In genomic region chr17:48483471-48484131, GRCh38 we compare ENCODE assay signal across 8 cellular contexts. TPM values are rescaled to one million over a fixed set of nuclear protein-coding genes. Genes with fewer than 3 reads are reported as not detected.
DNase-seq lines count a peak whose midpoint lies in the region; ATAC-seq and TF ChIP-seq lines count a peak whose summit lies in the region.

No MANE protein-coding gene starts in this region.

- DNase-seq in ELR (ENCODE audit: low read depth) (peak; percentile 100), KBM-7 (peak; percentile 98), hepatocyte (ENCODE audit: low spot score) (peak; percentile 41), SIG-M5 (lab: John Stamatoyannopoulos, UW) (no peak), caudate nucleus (lab: John Stamatoyannopoulos, UW) (no peak), left colon (no peak)
- peak; percentile 83 for DNase-seq in activated CD4-positive, alpha-beta T cell treated with anti-CD3 and anti-CD28 coated beads, Interleukin-2, amount 10 ng/mL, durations not matched to agents 24 days and 14 days

- intact Hi-C loops in activated CD4-positive, alpha-beta T cell treated with anti-CD3 and anti-CD28 coated beads, Interleukin-2, amount 10 ng/mL, durations not matched to agents 24 days and 14 days (cut with micrococcal nuclease) = loop anchor here (2.0 to 5.0 kb wide), 6 partner anchors 27 to 131 kb away; no protein-coding TSS in a partner anchor
- intact Hi-C loops in left colon (cut with DNase I, micrococcal nuclease) = no loop called here

- no peak overlapping the region for H3K4me3 ChIP-seq in hepatocyte

- no peaks in the 10 kb centered on the region for H3K4me1 ChIP-seq in hepatocyte (ENCODE audit: insufficient read depth)

- H3K9me3 Mint-ChIP-seq in activated CD4-positive, alpha-beta T cell treated with anti-CD3 and anti-CD28 coated beads, Interleukin-2, amount 10 ng/mL, durations not matched to agents 24 days and 14 days = no peaks in the 10 kb centered on the region

- H4K20me1 ChIP-seq in hepatocyte (ENCODE audit: insufficient read depth, poor library complexity, severe bottlenecking) = no peaks in the 10 kb centered on the region

- peak overlapping the region; percentile 51 for H3K27ac ChIP-seq in hepatocyte
- no peak overlapping the region for H3K27ac ChIP-seq in caudate nucleus (ENCODE audit: low read depth, low read length)

- H3K4me3 Mint-ChIP-seq in activated CD4-positive, alpha-beta T cell treated with anti-CD3 and anti-CD28 coated beads, Interleukin-2, amount 10 ng/mL, durations not matched to agents 24 days and 14 days = peak overlapping the region; percentile 51

- 62% methylated on average over 6 of the region's 6 CpGs for WGBS in hepatocyte (ENCODE audit: low lambda C conversion rate, missing lambda C conversion rate)

- H3K9me3 ChIP-seq in hepatocyte (ENCODE audit: low read depth) = no peaks in the 10 kb centered on the region

- in situ Hi-C loops in KBM-7 (cut with MboI; ENCODE audit: low pct_unique_long_range_greater_than_20kb, low sequenced_read_pairs) = no loop called here

- no peak overlapping the region for H3K4me2 ChIP-seq in hepatocyte

- no peak for TF ChIP-seq CTCF in hepatocyte (IDR thresholded peaks at IDR 0.05; ENCODE audit: poor library complexity)

- H3K27ac Mint-ChIP-seq in activated CD4-positive, alpha-beta T cell treated with anti-CD3 and anti-CD28 coated beads, Interleukin-2, amount 10 ng/mL, durations not matched to agents 24 days and 14 days = peak overlapping the region; percentile 63

- no peaks in the 10 kb centered on the region for H3K36me3 Mint-ChIP-seq in activated CD4-positive, alpha-beta T cell treated with anti-CD3 and anti-CD28 coated beads, Interleukin-2, amount 10 ng/mL, durations not matched to agents 24 days and 14 days (ENCODE audit: low read depth)

- H3K9me2 ChIP-seq in hepatocyte (replicated peaks; ENCODE audit: insufficient read depth) = no peaks in the 10 kb centered on the region

- no peaks in the 10 kb centered on the region for H3K79me2 ChIP-seq in hepatocyte

- no peaks in the 10 kb centered on the region for H3K27me3 Mint-ChIP-seq in activated CD4-positive, alpha-beta T cell treated with anti-CD3 and anti-CD28 coated beads, Interleukin-2, amount 10 ng/mL, durations not matched to agents 24 days and 14 days

- ATAC-seq in left colon (no peak), GM18517 (IDR thresholded peaks at IDR 0.05; ENCODE audit: unreplicated experiment) (no peak)

- H3K36me3 ChIP-seq in hepatocyte (replicated peaks; ENCODE audit: insufficient read depth, low read depth) = no peaks in the 10 kb centered on the region

- no peak overlapping the region for H2AFZ ChIP-seq in hepatocyte

- H3K4me1 Mint-ChIP-seq in activated CD4-positive, alpha-beta T cell treated with anti-CD3 and anti-CD28 coated beads, Interleukin-2, amount 10 ng/mL, durations not matched to agents 24 days and 14 days = peaks cover 34% of the 10 kb centered on the region

- H3K27me3 ChIP-seq in hepatocyte = peaks cover 7% of the 10 kb centered on the region

RNA-seq across cellular contexts. Expression of gene HOXB1, which starts 47.2 kb away (rescaled TPM):
- not detected in 2 replicates for total RNA-seq in activated CD4-positive, alpha-beta T cell treated with anti-CD3 and anti-CD28 coated beads, Interleukin-2, amount 10 ng/mL, durations not matched to agents 24 days and 14 days
- total RNA-seq in hepatocyte = not detected in 2 replicates
- not detected in 2 replicates for polyA plus RNA-seq in hepatocyte
- not detected for total RNA-seq in left colon

RNA-seq across cellular contexts. Expression of gene SKAP1, which starts 53.6 kb away (rescaled TPM):
- total RNA-seq in activated CD4-positive, alpha-beta T cell treated with anti-CD3 and anti-CD28 coated beads, Interleukin-2, amount 10 ng/mL, durations not matched to agents 24 days and 14 days = 59.3 and 63.1 TPM in 2 replicates
- total RNA-seq in hepatocyte (1.8 and 3.0 TPM in 2 replicates), left colon (1 to 10 TPM; 1.2 to 2.5 TPM)
- 1.4 and 4.1 TPM in 2 replicates for polyA plus RNA-seq in hepatocyte

Comparison
In these comparisons a context has a peak if more than half of its experiments do, and no peak if none do; other contexts are left out.
1. DNase-seq: peak in ELR (single experiment), KBM-7 (single experiment), activated CD4-positive, alpha-beta T cell treated with anti-CD3 and anti-CD28 coated beads, Interleukin-2, amount 10 ng/mL, durations not matched to agents 24 days and 14 days (single experiment) and hepatocyte (single experiment); none in SIG-M5 (single experiment), caudate nucleus (0 of 61) and left colon (0 of 2).
2. RNA of gene SKAP1, which starts 53.6 kb away (total RNA-seq): 59.3 to 63.1 TPM in activated CD4-positive, alpha-beta T cell treated with anti-CD3 and anti-CD28 coated beads, Interleukin-2, amount 10 ng/mL, durations not matched to agents 24 days and 14 days; 1.8 to 3.0 TPM in hepatocyte and 1.2 to 2.5 TPM in left colon; every median in the first group is over 10 times any median in the second.